In the genomic region with DNA sequence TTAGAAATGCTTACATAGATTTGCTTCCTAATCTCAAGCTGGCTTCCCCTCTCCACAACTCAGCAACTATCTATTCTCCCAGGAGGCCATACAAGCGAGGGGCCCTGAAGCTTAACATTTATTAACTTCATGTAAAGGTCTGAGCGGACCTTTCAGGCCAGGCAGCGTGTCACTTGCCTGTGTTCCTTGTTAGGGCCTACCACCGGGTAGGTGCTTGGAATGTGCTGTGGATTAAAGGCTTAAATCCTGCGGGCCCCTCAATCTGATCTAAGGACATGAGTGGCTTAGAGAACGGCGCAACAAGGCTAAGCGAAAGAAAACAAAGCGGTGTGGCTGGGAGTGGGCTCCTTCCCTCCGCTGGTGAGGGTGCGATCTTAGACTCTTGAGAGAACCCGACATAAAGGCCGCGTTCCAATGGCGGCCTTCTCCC, we compare ENCODE assay signal across 8 cellular contexts. TPM values are rescaled to one million over a fixed set of nuclear protein-coding genes. Genes with fewer than 3 reads are reported as not detected.
DNase-seq lines count a peak whose midpoint lies in the region; ATAC-seq and TF ChIP-seq lines count a peak whose summit lies in the region.

No MANE protein-coding gene starts in this region.

- H3K27ac ChIP-seq in right atrium auricular region, result peak overlapping the region; percentile 97 to 100
- H3K27ac ChIP-seq in skin epidermis, result peak overlapping the region; percentile 65 to 99 (median 97)

- CTCF ChIA-PET in AG04449 (lab: Yijun Ruan, JAX), result interaction anchor here (0.6 to 0.8 kb wide), 2 partner anchors 12 to 231 kb away, joined by 3 read pairs; no protein-coding TSS in a partner anchor

- H3K4me1 ChIP-seq in right atrium auricular region, result peaks cover 0 to 47% of the 10 kb centered on the region in 2 donors

- POLR2A ChIA-PET in AG04449 (lab: Yijun Ruan, JAX), result interaction anchor here (0.5 to 1.8 kb wide), 6 partner anchors 13 to 87 kb away, joined by 3 to 5 read pairs (median 4); a partner anchor contains a TSS

- no peaks in the 10 kb centered on the region for H3K27me3 ChIP-seq in right atrium auricular region

- H3K4me3 ChIP-seq in AG04449 (ENCODE audit: low read depth, low read length) (peak overlapping the region; percentile 97), right atrium auricular region (peak overlapping the region; percentile 76 to 93), skin epidermis (peak overlapping the region; percentile 78 to 99 (median 90))

- peaks cover 57% of the 10 kb centered on the region for H3K4me1 Mint-ChIP-seq in activated T-cell treated with anti-CD3 and anti-CD28 coated beads, Interleukin-2, amount 50 U/mL, for 72 hours (ENCODE audit: low read depth)

- H3K27me3 Mint-ChIP-seq in activated T-cell treated with anti-CD3 and anti-CD28 coated beads, Interleukin-2, amount 50 U/mL, for 72 hours (ENCODE audit: low read depth), result no peaks in the 10 kb centered on the region

- peak overlapping the region; percentile 92 for H3K27ac Mint-ChIP-seq in activated T-cell treated with anti-CD3 and anti-CD28 coated beads, Interleukin-2, amount 50 U/mL, for 72 hours

- DNase-seq in AG04449 (ENCODE audit: low read depth, low spot score) (no peak), right atrium auricular region (ENCODE audit: low spot score) (no peak), COLO829 (ENCODE audit: low spot score) (no peak), SHP77 treated with DMSO at 0.1 percent for 48 hours (lab: John Stamatoyannopoulos, UW) (no peak)
- DNase-seq in activated T-cell treated with anti-CD3 and anti-CD28 coated beads, Interleukin-2, amount 50 U/mL, for 72 hours, result no peak
- no peak for DNase-seq in activated CD4-positive, CD25-positive, alpha-beta regulatory T cell (lab: John Stamatoyannopoulos, UW)

- H3K9me3 ChIP-seq in right atrium auricular region, result no peaks in the 10 kb centered on the region

- H3K36me3 ChIP-seq in right atrium auricular region, result no peaks in the 10 kb centered on the region

- peak; percentile 1 for ATAC-seq in GM21786 (IDR thresholded peaks at IDR 0.05; ENCODE audit: unreplicated experiment)
- ATAC-seq in activated T-cell treated with anti-CD3 and anti-CD28 coated beads, Interleukin-2, amount 50 U/mL, for 72 hours (replicated peaks in 1 of 2), result no peak

- peak overlapping the region; percentile 86 to 96 for H3K4me3 Mint-ChIP-seq in activated T-cell treated with anti-CD3 and anti-CD28 coated beads, Interleukin-2, amount 50 U/mL, for 72 hours

- peaks cover 2 to 7% of the 10 kb centered on the region in 2 donors for H3K36me3 Mint-ChIP-seq in activated T-cell treated with anti-CD3 and anti-CD28 coated beads, Interleukin-2, amount 50 U/mL, for 72 hours (ENCODE audit: insufficient read depth in 2 of 2)

- TF ChIP-seq CTCF in AG04449 (IDR thresholded peaks at IDR 0.05; ENCODE audit: insufficient read depth, low read length, missing control alignments), result no peak
- no peak for TF ChIP-seq CTCF in right atrium auricular region (IDR thresholded peaks at IDR 0.05)

- no peaks in the 10 kb centered on the region for H3K9me3 Mint-ChIP-seq in activated T-cell treated with anti-CD3 and anti-CD28 coated beads, Interleukin-2, amount 50 U/mL, for 72 hours

RNA-seq across cellular contexts. Expression of a gene that starts 0.7 kb away (rescaled TPM):
- total RNA-seq in activated T-cell treated with anti-CD3 and anti-CD28 coated beads, Interleukin-2, amount 50 U/mL, for 72 hours, result 100 to 1,000 TPM; 173 to 213 TPM
- 10 to 100 TPM; 50.4 to 56.3 TPM for total RNA-seq in right atrium auricular region

RNA-seq across cellular contexts. Expression of a gene that starts 24.8 kb away (rescaled TPM):
- total RNA-seq in activated T-cell treated with anti-CD3 and anti-CD28 coated beads, Interleukin-2, amount 50 U/mL, for 72 hours, result 10 to 100 TPM; 23.7 to 30.6 TPM
- 10 to 100 TPM; 18.4 to 18.8 TPM for total RNA-seq in right atrium auricular region
